8 cellular contexts compared by ENCODE assay signal in the genomic region with DNA sequence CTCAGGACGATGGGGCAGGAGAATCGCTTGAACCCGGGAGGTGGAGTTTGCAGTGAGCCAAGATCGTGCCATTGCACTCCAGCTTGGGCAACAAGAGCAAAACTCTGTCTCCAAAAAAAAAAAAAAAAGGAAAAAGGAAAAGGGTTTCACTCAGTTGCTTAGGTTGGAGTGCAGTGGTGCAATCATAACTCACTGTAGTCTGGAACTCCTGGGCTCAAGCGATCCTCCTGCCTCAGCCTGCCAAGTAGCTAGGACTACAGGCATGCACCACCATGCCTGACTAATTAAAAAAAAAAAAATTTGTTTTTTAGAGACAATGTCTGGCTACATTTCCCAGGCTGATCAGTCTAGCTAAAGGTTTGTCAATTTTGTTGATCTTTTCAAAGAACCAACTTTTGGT.
DNase-seq lines count a peak whose midpoint lies in the region; FAIRE-seq and TF ChIP-seq lines count a peak whose summit lies in the region.
"Not testable (repeated sequence)": the region's sequence is repeated elsewhere in the genome, so short reads cannot be mapped to it uniquely, and the experiment has no call there.

No MANE protein-coding gene starts in this region.

- H3K27ac Mint-ChIP-seq in astrocyte (ENCODE audit: unreplicated experiment), result not testable (repeated sequence)

- H3K79me2 ChIP-seq in astrocyte (ENCODE audit: insufficient read depth, low read length); keratinocyte (ENCODE audit: control insufficient read depth, insufficient read depth, low read length): not testable (repeated sequence)

- H3K4me2 ChIP-seq in astrocyte (ENCODE audit: low read length), result not testable (repeated sequence)
- peak overlapping the region; percentile 5 for H3K4me2 ChIP-seq in keratinocyte (ENCODE audit: control insufficient read depth, extremely low read depth, insufficient read depth, low read depth, low read length)

- not testable (repeated sequence) for H3K27me3 ChIP-seq in astrocyte (ENCODE audit: insufficient read depth, low read length); keratinocyte (ENCODE audit: control insufficient read depth, extremely low read depth, insufficient read depth, low read length); thyroid gland

- not testable (repeated sequence) for TF ChIP-seq POLR2A in thyroid gland (IDR thresholded peaks at IDR 0.05)

- not testable (repeated sequence) for H3K4me1 Mint-ChIP-seq in astrocyte (ENCODE audit: low read depth, unreplicated experiment)

- not testable (repeated sequence) for H3K4me3 ChIP-seq in astrocyte (ENCODE audit: insufficient read depth, low read depth, low read length); epithelial cell of esophagus (ENCODE audit: low read length); keratinocyte (ENCODE audit: control insufficient read depth in 2 of 3, extremely low read depth in 1 of 3, insufficient read depth in 2 of 3, low read depth in 1 of 3, low read length in 3 of 3); thyroid gland (replicated peaks in 1 of 3)

- dilution Hi-C loops in keratinocyte (cut with MboI; ENCODE audit: extremely low pct_ligation_motif_present, low sequenced_read_pairs), result not testable (repeated sequence)

- intact Hi-C loops in thyroid gland (cut with DNase I), result not testable (repeated sequence)

- H3K9ac ChIP-seq in astrocyte (ENCODE audit: low read length); keratinocyte (ENCODE audit: control insufficient read depth, extremely low read depth, insufficient read depth, low read length): not testable (repeated sequence)

- H3K9me3 ChIP-seq in astrocyte (ENCODE audit: insufficient read depth, low read depth, low read length); keratinocyte (ENCODE audit: control insufficient read depth, low read depth, low read length); thyroid gland: not testable (repeated sequence)

- 67 to 72% methylated on average over 5 of the region's 5 CpGs for WGBS in thyroid gland, 2 donors

- H3K4me3 Mint-ChIP-seq in astrocyte (ENCODE audit: unreplicated experiment), result not testable (repeated sequence)

- TF ChIP-seq CTCF in AG09319 (IDR thresholded peaks at IDR 0.05; ENCODE audit: low read depth, low read length); astrocyte (IDR thresholded peaks at IDR 0.05; ENCODE audit: insufficient read depth, low read depth, low read length); epithelial cell of esophagus (IDR thresholded peaks at IDR 0.05; ENCODE audit: insufficient read depth, low read depth, low read length, missing control alignments); keratinocyte (optimal IDR thresholded peaks at IDR 0.05 in 1 of 3, IDR thresholded peaks at IDR 0.05 in 1 of 3, conservative IDR thresholded peaks at IDR 0.05 in 1 of 3; ENCODE audit: extremely low read depth in 1 of 3, insufficient read depth in 2 of 3, low read length in 3 of 3); thyroid gland (IDR thresholded peaks at IDR 0.05): not testable (repeated sequence)

- H3K27me3 Mint-ChIP-seq in astrocyte (ENCODE audit: low read depth, unreplicated experiment), result not testable (repeated sequence)

- DNase-seq in AG09319 (ENCODE audit: extremely low read depth, low read depth), result peak; percentile 56
- peak; percentile 27 for DNase-seq in M059J (ENCODE audit: low read depth)
- DNase-seq in NCI-H2171 treated with DMSO at 0.1 percent for 48 hours (lab: John Stamatoyannopoulos, UW), result peak; percentile 76
- DNase-seq in astrocyte (ENCODE audit: low read depth), result peak; percentile 3
- DNase-seq in epithelial cell of esophagus (ENCODE audit: low read depth), result peak; percentile 58
- peak; percentile 73 for DNase-seq in fibroblast of peridontal ligament (ENCODE audit: extremely low read depth)
- not testable (repeated sequence) for DNase-seq in keratinocyte (ENCODE audit: low read depth, low spot score)
- peak; percentile 27 to 56 for DNase-seq in thyroid gland

- H4K20me1 ChIP-seq in astrocyte (ENCODE audit: insufficient read depth, low read length); keratinocyte (ENCODE audit: control insufficient read depth, extremely low read depth, insufficient read depth, low read length): not testable (repeated sequence)

- not testable (repeated sequence) for H3K27ac ChIP-seq in astrocyte (ENCODE audit: low read depth, low read length); keratinocyte (ENCODE audit: control insufficient read depth, insufficient read depth, low read length); thyroid gland

- not testable (repeated sequence) for H2AFZ ChIP-seq in astrocyte (ENCODE audit: low read depth, low read length); keratinocyte (ENCODE audit: control insufficient read depth, low read length)

- H3K9me3 Mint-ChIP-seq in astrocyte (ENCODE audit: unreplicated experiment), result not testable (repeated sequence)

- not testable (repeated sequence) for H3K9me1 ChIP-seq in keratinocyte (ENCODE audit: control insufficient read depth, extremely low read depth, insufficient read depth, low read length)

- H3K4me1 ChIP-seq in astrocyte (ENCODE audit: insufficient read depth, low read length); keratinocyte (ENCODE audit: control insufficient read depth, extremely low read depth, insufficient read depth, low read length); thyroid gland: not testable (repeated sequence)

- H3K36me3 Mint-ChIP-seq in astrocyte (ENCODE audit: low read depth, unreplicated experiment), result not testable (repeated sequence)

- H3K36me3 ChIP-seq in astrocyte (ENCODE audit: insufficient read depth, low read length); keratinocyte (ENCODE audit: control insufficient read depth in 2 of 2, extremely low read depth in 1 of 2, insufficient read depth in 2 of 2, low read length in 2 of 2); thyroid gland: not testable (repeated sequence)

- not testable (repeated sequence) for FAIRE-seq in astrocyte (lab: Jason Lieb, UNC); keratinocyte (lab: Jason Lieb, UNC)
